ENCODE assay signal across 18 cellular contexts in genomic region chr10:61629594-61629993, GRCh38. TPM values are rescaled to one million over a fixed set of nuclear protein-coding genes. Genes with fewer than 3 reads are reported as not detected.
DNase-seq lines count a peak whose midpoint lies in the region; ATAC-seq and TF ChIP-seq lines count a peak whose summit lies in the region.
"Had no signal": no experiment of that assay in that cellular context is flagged by ENCODE, and none has a peak within 500 bp of the region (broad histone marks: within the 10 kb centered on the region; RNA-seq: fewer than 3 reads in every experiment).

No MANE protein-coding gene starts in this region.

- TF ChIP-seq CTCF in RWPE2 (IDR thresholded peaks at IDR 0.05; ENCODE audit: poor library complexity, severe bottlenecking), result no peak
- TF ChIP-seq CTCF in chondrocyte (IDR thresholded peaks at IDR 0.05), result no peak
- no peak for TF ChIP-seq CTCF in uterus (IDR thresholded peaks at IDR 0.05)

- peak overlapping the region; percentile 83 for H4K91ac ChIP-seq in mesenchymal stem cell (ENCODE audit: low read length)

- 93% methylated on average over 4 of the region's 5 CpGs for whole genome bisulfite sequencing in mesenchymal stem cell

- H3K4me1 Mint-ChIP-seq in chondrocyte (ENCODE audit: low read depth), result peaks cover 52% of the 10 kb centered on the region
- H3K4me1 Mint-ChIP-seq: activated CD4-positive, alpha-beta T cell treated with anti-CD3 and anti-CD28 coated beads, Interleukin-2, amount 10 ng/mL, durations not matched to agents 24 days and 14 days; activated CD8-positive, alpha-beta memory T cell treated with anti-CD3 and anti-CD28 coated beads, Interleukin-2, amount 10 ng/mL, durations not matched to agents 7 days and 5 days; T-cell had no signal

- H3K4ac ChIP-seq in mesenchymal stem cell (ENCODE audit: low read depth in 1 of 2, low read length in 2 of 2), result no peak overlapping the region

- peak overlapping the region; percentile 42 for H2BK120ac ChIP-seq in mesenchymal stem cell (ENCODE audit: low read depth, low read length)

- H3K14ac ChIP-seq in mesenchymal stem cell (ENCODE audit: low read length in 2 of 2), result no peak overlapping the region

- H3K79me1 ChIP-seq in mesenchymal stem cell (replicated peaks; ENCODE audit: low read length, poor library complexity, severe bottlenecking), result no peaks in the 10 kb centered on the region

- H3K27ac ChIP-seq in RWPE2 (ENCODE audit: poor library complexity, severe bottlenecking) (peak overlapping the region; percentile 96), mesenchymal stem cell (ENCODE audit: low read length, poor library complexity, severe bottlenecking) (peak overlapping the region; percentile 63), uterus (peak overlapping the region; percentile 44 to 77)

- H3K27me3 ChIP-seq in RWPE2 (ENCODE audit: insufficient read depth, poor library complexity, severe bottlenecking) (no peaks in the 10 kb centered on the region), mesenchymal stem cell (ENCODE audit: control insufficient read depth in 1 of 2, insufficient read depth in 1 of 2, low read length in 2 of 2) (no peaks in the 10 kb centered on the region), uterus (no peaks in the 10 kb centered on the region)
- H3K27me3 ChIP-seq: upper lobe of left lung had no signal

- peak overlapping the region; percentile 8 for H3K4me3 Mint-ChIP-seq in chondrocyte (ENCODE audit: unreplicated experiment)
- H3K4me3 Mint-ChIP-seq: activated CD4-positive, alpha-beta T cell treated with anti-CD3 and anti-CD28 coated beads, Interleukin-2, amount 10 ng/mL, durations not matched to agents 24 days and 14 days; activated CD8-positive, alpha-beta memory T cell treated with anti-CD3 and anti-CD28 coated beads, Interleukin-2, amount 10 ng/mL, durations not matched to agents 7 days and 5 days; stimulated activated naive CD8-positive, alpha-beta T cell treated with anti-CD3 and anti-CD28 coated beads, Interleukin-15, Interleukin-2, amounts not matched to agents 100 ng/mL and 50 ng/mL, for 24 hours; T-cell had no signal

- peak overlapping the region; percentile 91 for H3K27ac Mint-ChIP-seq in chondrocyte (ENCODE audit: unreplicated experiment)
- H3K27ac Mint-ChIP-seq: activated CD4-positive, alpha-beta T cell treated with anti-CD3 and anti-CD28 coated beads, Interleukin-2, amount 10 ng/mL, durations not matched to agents 24 days and 14 days; activated CD8-positive, alpha-beta memory T cell treated with anti-CD3 and anti-CD28 coated beads, Interleukin-2, amount 10 ng/mL, durations not matched to agents 7 days and 5 days; progenitor cell of endocrine pancreas; stimulated activated naive CD8-positive, alpha-beta T cell treated with anti-CD3 and anti-CD28 coated beads, Interleukin-15, Interleukin-2, amounts not matched to agents 100 ng/mL and 50 ng/mL, for 24 hours; T-cell had no signal

- peak overlapping the region; percentile 46 to 69 for H2BK12ac ChIP-seq in mesenchymal stem cell (ENCODE audit: low read length in 2 of 2)

- H4K8ac ChIP-seq in mesenchymal stem cell (ENCODE audit: low read length), result peak overlapping the region; percentile 45

- H3K9me3 ChIP-seq in RWPE2 (ENCODE audit: severe bottlenecking), result no peaks in the 10 kb centered on the region
- H3K9me3 ChIP-seq in mesenchymal stem cell (ENCODE audit: control insufficient read depth, low read length), result no peaks in the 10 kb centered on the region
- H3K9me3 ChIP-seq in uterus, result no peaks in the 10 kb centered on the region
- H3K9me3 ChIP-seq: upper lobe of left lung had no signal

- peak overlapping the region; percentile 15 for H2BK5ac ChIP-seq in mesenchymal stem cell (ENCODE audit: low read depth, low read length, poor library complexity, severe bottlenecking)

- no peaks in the 10 kb centered on the region for H3K36me3 Mint-ChIP-seq in chondrocyte (ENCODE audit: low read depth)
- H3K36me3 Mint-ChIP-seq: activated CD8-positive, alpha-beta memory T cell treated with anti-CD3 and anti-CD28 coated beads, Interleukin-2, amount 10 ng/mL, durations not matched to agents 7 days and 5 days; activated naive CD4-positive, alpha-beta T cell treated with anti-CD3 and anti-CD28 coated beads, Interleukin-2, amount 50 U/mL, for 72 hours; T-cell had no signal

- H3K36me3 ChIP-seq in RWPE2 (ENCODE audit: low read depth) (no peaks in the 10 kb centered on the region), mesenchymal stem cell (ENCODE audit: control insufficient read depth in 1 of 2, insufficient read depth in 2 of 2, low read depth in 1 of 2, low read length in 2 of 2) (no peaks in the 10 kb centered on the region), uterus (no peaks in the 10 kb centered on the region)
- H3K36me3 ChIP-seq: upper lobe of left lung had no signal

- no peak overlapping the region for H3K4me3 ChIP-seq in RWPE2 (ENCODE audit: severe bottlenecking)
- no peak overlapping the region for H3K4me3 ChIP-seq in mesenchymal stem cell (ENCODE audit: insufficient read depth in 1 of 2, low read depth in 1 of 2, low read length in 2 of 2)
- no peak overlapping the region for H3K4me3 ChIP-seq in uterus
- H3K4me3 ChIP-seq: skin epidermis, upper lobe of left lung had no signal

- H3K9ac ChIP-seq in mesenchymal stem cell (ENCODE audit: low read length), result no peak overlapping the region

- H2AFZ ChIP-seq in mesenchymal stem cell (ENCODE audit: low read depth, low read length), result no peak overlapping the region

- no peaks in the 10 kb centered on the region for H3K27me3 Mint-ChIP-seq in chondrocyte (ENCODE audit: low read depth)
- H3K27me3 Mint-ChIP-seq: progenitor cell of endocrine pancreas had no signal

- no peaks in the 10 kb centered on the region for H3K9me3 Mint-ChIP-seq in chondrocyte (ENCODE audit: low read depth)
- H3K9me3 Mint-ChIP-seq: activated CD4-positive, alpha-beta T cell treated with anti-CD3 and anti-CD28 coated beads, Interleukin-2, amount 10 ng/mL, durations not matched to agents 24 days and 14 days; activated naive CD4-positive, alpha-beta T cell treated with anti-CD3 and anti-CD28 coated beads, Interleukin-2, amount 50 U/mL, for 72 hours; stimulated activated naive CD8-positive, alpha-beta T cell treated with anti-CD3 and anti-CD28 coated beads, Interleukin-15, Interleukin-2, amounts not matched to agents 100 ng/mL and 50 ng/mL, for 24 hours; T-cell had no signal

- intact Hi-C loops in uterus (cut with DNase I; ENCODE audit: low total_unique reads), result no loop called here

- peak overlapping the region in 1 of 2 experiments; percentile 45 for H3K18ac ChIP-seq in mesenchymal stem cell (ENCODE audit: low read depth in 1 of 2, low read length in 2 of 2)

- H2BK15ac ChIP-seq in mesenchymal stem cell (ENCODE audit: low read depth, poor library complexity, severe bottlenecking), result no peak overlapping the region

- H3K4me1 ChIP-seq in RWPE2 (ENCODE audit: insufficient read depth, poor library complexity, severe bottlenecking) (peaks cover 40% of the 10 kb centered on the region), mesenchymal stem cell (ENCODE audit: control insufficient read depth, insufficient read depth, low read depth, low read length) (peaks cover 6% of the 10 kb centered on the region), uterus (no peaks in the 10 kb centered on the region)

- TF ChIP-seq POLR2A in uterus (IDR thresholded peaks at IDR 0.05), result no peak

- ATAC-seq in RWPE2 (ENCODE audit: low read depth) (no peak), HG03442 (IDR thresholded peaks at IDR 0.05; ENCODE audit: unreplicated experiment) (no peak), GM21576 (IDR thresholded peaks at IDR 0.05; ENCODE audit: unreplicated experiment) (no peak)
- ATAC-seq: activated CD8-positive, alpha-beta memory T cell treated with anti-CD3 and anti-CD28 coated beads, Interleukin-2, amount 10 ng/mL, durations not matched to agents 7 days and 5 days; activated naive CD4-positive, alpha-beta T cell treated with anti-CD3 and anti-CD28 coated beads, Interleukin-2, amount 50 U/mL, for 72 hours; T-cell had no signal

- no peak for DNase-seq in RWPE2 (ENCODE audit: low spot score)
- no peak for DNase-seq in chondrocyte (ENCODE audit: low spot score)
- DNase-seq in mesenchymal stem cell, result no peak
- no peak for DNase-seq in uterus
- DNase-seq in medulla oblongata (ENCODE audit: extremely low spot score), result no peak
- DNase-seq: activated CD4-positive, alpha-beta T cell treated with anti-CD3 and anti-CD28 coated beads, Interleukin-2, amount 10 ng/mL, durations not matched to agents 24 days and 14 days; activated CD8-positive, alpha-beta memory T cell treated with anti-CD3 and anti-CD28 coated beads, Interleukin-2, amount 10 ng/mL, durations not matched to agents 7 days and 5 days; COR-L47; NCI-H1092; NCI-H510A treated with DMSO at 0.1 percent for 48 hours; T-cell; upper lobe of left lung had no signal

- peak overlapping the region; percentile 66 for H2AK5ac ChIP-seq in mesenchymal stem cell (ENCODE audit: low read length, severe bottlenecking)

- H3K4me2 ChIP-seq in mesenchymal stem cell (ENCODE audit: low read length, poor library complexity, severe bottlenecking), result no peak overlapping the region

- no peak overlapping the region for H3K23ac ChIP-seq in mesenchymal stem cell (ENCODE audit: low read length in 2 of 2)

RNA-seq across cellular contexts. Expression of gene CABCOCO1, which starts 33.1 kb away (rescaled TPM):
- 0.47 to 2.4 TPM (median 0.69 TPM) in 3 replicates for total RNA-seq in chondrocyte
- 3.1 TPM for polyA plus RNA-seq in mesenchymal stem cell (2013, experiment 1 of 2)
- 3.5 TPM for polyA plus RNA-seq in mesenchymal stem cell (2013, experiment 2 of 2)
- total RNA-seq in uterus, result 1 to 10 TPM in 2 of 4 donors, not detected in 2; 1.9 to 6.7 TPM
- total RNA-seq: activated CD4-positive, alpha-beta T cell treated with anti-CD3 and anti-CD28 coated beads, Interleukin-2, amount 10 ng/mL, durations not matched to agents 24 days and 14 days; activated CD8-positive, alpha-beta memory T cell treated with anti-CD3 and anti-CD28 coated beads, Interleukin-2, amount 10 ng/mL, durations not matched to agents 7 days and 5 days; activated naive CD4-positive, alpha-beta T cell treated with anti-CD3 and anti-CD28 coated beads, Interleukin-2, amount 50 U/mL, for 72 hours; progenitor cell of endocrine pancreas; T-cell had no signal
